ENCODE assay signal across 1 cellular context in the genomic region with DNA sequence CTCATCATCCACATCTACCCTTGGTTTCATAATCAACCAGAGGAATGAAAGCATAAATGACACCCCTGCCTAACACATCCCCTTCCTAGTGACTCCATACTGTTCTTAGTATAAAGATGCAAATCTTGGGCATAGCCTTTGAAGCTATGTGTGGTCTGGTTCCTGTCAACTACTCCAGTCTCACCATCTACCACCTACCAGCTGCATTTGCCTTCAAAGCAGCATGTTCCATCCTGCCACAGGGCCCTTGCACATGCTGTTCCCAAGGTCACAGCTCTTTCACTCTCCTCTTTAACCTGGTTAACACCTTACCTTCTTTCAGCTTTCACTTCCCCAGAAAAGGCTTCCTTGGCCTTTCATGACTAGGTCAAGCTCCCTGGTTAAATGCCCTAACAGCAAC.
TF ChIP-seq lines count a peak whose summit lies in the region.

No MANE protein-coding gene starts in this region.

TF ChIP-seq in HEK293, 187 proteins besides CTCF, POLR2A, EP300 and RAD21:
- TF ChIP-seq ZNF639 (tag by site-specific recombination; IDR thresholded peaks at IDR 0.05) = no peak
- TF ChIP-seq, protein P1, sequence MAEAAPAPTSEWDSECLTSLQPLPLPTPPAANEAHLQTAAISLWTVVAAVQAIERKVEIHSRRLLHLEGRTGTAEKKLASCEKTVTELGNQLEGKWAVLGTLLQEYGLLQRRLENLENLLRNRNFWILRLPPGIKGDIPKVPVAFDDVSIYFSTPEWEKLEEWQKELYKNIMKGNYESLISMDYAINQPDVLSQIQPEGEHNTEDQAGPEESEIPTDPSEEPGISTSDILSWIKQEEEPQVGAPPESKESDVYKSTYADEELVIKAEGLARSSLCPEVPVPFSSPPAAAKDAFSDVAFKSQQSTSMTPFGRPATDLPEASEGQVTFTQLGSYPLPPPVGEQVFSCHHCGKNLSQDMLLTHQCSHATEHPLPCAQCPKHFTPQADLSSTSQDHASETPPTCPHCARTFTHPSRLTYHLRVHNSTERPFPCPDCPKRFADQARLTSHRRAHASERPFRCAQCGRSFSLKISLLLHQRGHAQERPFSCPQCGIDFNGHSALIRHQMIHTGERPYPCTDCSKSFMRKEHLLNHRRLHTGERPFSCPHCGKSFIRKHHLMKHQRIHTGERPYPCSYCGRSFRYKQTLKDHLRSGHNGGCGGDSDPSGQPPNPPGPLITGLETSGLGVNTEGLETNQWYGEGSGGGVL (tag by site-specific recombination; IDR thresholded peaks at IDR 0.05) = no peak
- TF ChIP-seq ZNF623 (tag by site-specific recombination; IDR thresholded peaks at IDR 0.05) = peak; percentile 93
- TF ChIP-seq ZNF157 (tag by site-specific recombination; IDR thresholded peaks at IDR 0.05) = 0 out of 2 replicates have a peak, but pooled peaks have one; percentile 2
